ENCODE assay signal across 17 cellular contexts in the genomic region with DNA sequence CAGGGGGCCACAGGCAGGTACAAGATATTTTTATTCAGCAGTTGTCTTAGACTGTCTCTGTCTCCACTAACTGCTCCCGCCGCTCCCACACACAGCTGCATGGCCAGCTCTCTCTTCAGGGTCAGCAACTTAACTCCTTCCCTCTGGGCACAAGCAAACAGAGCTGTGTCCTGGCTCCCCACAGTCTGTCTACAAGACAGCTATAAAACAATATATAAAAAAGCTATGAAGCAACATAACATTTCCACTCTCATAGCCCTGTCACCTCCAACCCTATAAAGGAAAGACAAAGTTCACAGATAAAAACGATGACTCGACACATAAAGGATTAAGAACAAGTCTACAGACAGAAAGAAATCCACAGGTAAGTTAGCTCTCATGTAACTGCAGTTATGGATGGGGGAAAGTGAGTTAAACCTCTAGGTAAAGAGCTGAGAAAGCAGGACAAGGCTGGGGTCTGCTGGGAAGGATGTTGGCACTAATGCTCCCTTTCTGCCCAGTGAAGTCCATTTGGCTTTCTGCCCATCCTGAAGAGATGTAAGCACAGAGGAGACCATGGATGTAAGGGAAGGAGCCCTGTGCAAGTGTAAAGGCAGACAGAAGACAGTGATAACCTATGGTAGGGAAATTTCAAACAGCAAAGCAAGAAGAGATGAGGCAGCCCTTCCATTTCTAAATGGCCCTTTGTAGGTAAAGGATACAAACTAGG. TPM values are rescaled to one million over a fixed set of nuclear protein-coding genes. Genes with fewer than 3 reads are reported as not detected.
A peak's percentile ranks its signal among the peaks of the same experiment; 100 is the strongest.
DNase-seq lines count a peak whose midpoint lies in the region; ATAC-seq, FAIRE-seq and TF ChIP-seq lines count a peak whose summit lies in the region.
"Had no signal": no experiment of that assay in that cellular context is flagged by ENCODE, and none has a peak within 500 bp of the region (broad histone marks: within the 10 kb centered on the region; RNA-seq: fewer than 3 reads in every experiment).

No MANE protein-coding gene starts in this region.

- H3F3A ChIP-seq in PC-9 (ENCODE audit: insufficient read depth, low read depth): no peaks in the 10 kb centered on the region

- in situ Hi-C loops in HepG2 (cut with HindIII; ENCODE audit: extremely low pct_ligation_motif_present, low pct_unique_long_range_greater_than_20kb): no loop called here

- H3K9ac ChIP-seq in HepG2 (ENCODE audit: insufficient read depth, low read depth, low read length): no peak overlapping the region

- TF ChIP-seq POLR2A in HepG2 (IDR thresholded peaks at IDR 0.05; ENCODE audit: insufficient read depth in 1 of 2, low read depth in 2 of 2, low read length in 2 of 2): no peak

- POLR2A ChIA-PET in PC-9 (lab: Charles Lee; ENCODE audit: unreplicated experiment): no interaction called here
- POLR2A ChIA-PET in HepG2 (lab: Yijun Ruan, JAX): no interaction called here
- POLR2A ChIA-PET in GM10248 (lab: Yijun Ruan, JAX): no interaction called here

- H3K4me2 ChIP-seq in PC-9 (peak overlapping the region; percentile 10; the same call in 1 of the 2 replicates), HepG2 (ENCODE audit: low read depth, low read length) (no peak overlapping the region)

- peaks cover 18% of the 10 kb centered on the region for H3K4me1 ChIP-seq in PC-9 (replicated peaks; ENCODE audit: insufficient read depth)
- H3K4me1 ChIP-seq in HepG2 (ENCODE audit: insufficient read depth, low read length): peaks cover 79% of the 10 kb centered on the region

- H3K27me3 ChIP-seq in PC-9 (ENCODE audit: insufficient read depth, low read depth) (no peaks in the 10 kb centered on the region), HepG2 (ENCODE audit: control insufficient read depth in 1 of 2, insufficient read depth in 2 of 2, low read length in 2 of 2) (no peaks in the 10 kb centered on the region)
- H3K27me3 ChIP-seq: upper lobe of right lung had no signal

- H2AFZ ChIP-seq in PC-9: no peak overlapping the region
- no peak overlapping the region for H2AFZ ChIP-seq in HepG2 (ENCODE audit: low read length)

- CTCF ChIA-PET in PC-9 (lab: Charles Lee): no interaction called here
- CTCF ChIA-PET in HepG2 (lab: Yijun Ruan, JAX; ENCODE audit: low intra/inter-chr PET ratio, low total read pairs): no interaction called here
- CTCF ChIA-PET in GM10248 (lab: Yijun Ruan, JAX): interaction anchor here (1.5 kb wide), 1 partner anchor 9 kb away, joined by 8 read pairs; no protein-coding TSS in a partner anchor

- no peak for TF ChIP-seq RAD21 in HepG2 (CRISPR knock-in tag; IDR thresholded peaks at IDR 0.05)

- no TSS peak for BruUV-seq in PC-9 (replicated peaks; lab: Mats Ljungman, UMichigan)
- BruUV-seq in HepG2 (replicated peaks; lab: Mats Ljungman, UMichigan): no TSS peak

- no peak for TF ChIP-seq CTCF in PC-9 (conservative IDR thresholded peaks at IDR 0.05)
- TF ChIP-seq CTCF in HepG2 (CRISPR knock-in tag; IDR thresholded peaks at IDR 0.05): no peak
- TF ChIP-seq CTCF in GM10248 (IDR thresholded peaks at IDR 0.05; ENCODE audit: control extremely low read depth, extremely low read depth, low read depth, missing control alignments): no peak

- H3K79me2 ChIP-seq in PC-9 (ENCODE audit: low read depth) (peaks cover 11% of the 10 kb centered on the region; the same call in 1 of the 2 replicates), HepG2 (ENCODE audit: insufficient read depth, low read length) (peaks cover 96% of the 10 kb centered on the region)

- H4K20me1 ChIP-seq in PC-9 (ENCODE audit: insufficient read depth) (no peaks in the 10 kb centered on the region), HepG2 (ENCODE audit: insufficient read depth, low read length) (peaks cover 93% of the 10 kb centered on the region)

- WGBS in HepG2 (ENCODE audit: low lambda C conversion rate): 84% methylated on average over 4 of the region's 4 CpGs

- no peak for FAIRE-seq in HepG2 (lab: Jason Lieb, UNC)
- FAIRE-seq: islet of Langerhans had no signal

- H3K9me3 ChIP-seq in PC-9 (ENCODE audit: insufficient read depth, low read depth): no peaks in the 10 kb centered on the region
- H3K9me3 ChIP-seq in HepG2 (ENCODE audit: low read length): no peaks in the 10 kb centered on the region
- H3K9me3 ChIP-seq: heart right ventricle, upper lobe of right lung had no signal

- H3K27ac ChIP-seq in PC-9 (no peak overlapping the region), HepG2 (ENCODE audit: extremely low read length, insufficient read depth, low read length) (no peak overlapping the region)
- H3K27ac ChIP-seq: heart right ventricle, upper lobe of right lung had no signal

- H3K36me3 ChIP-seq in PC-9 (ENCODE audit: low read depth) (no peaks in the 10 kb centered on the region), HepG2 (replicated peaks in 1 of 2; ENCODE audit: control insufficient read depth in 1 of 2, insufficient read depth in 2 of 2, low read length in 2 of 2) (peaks cover 2 to 6% of the 10 kb centered on the region in 2 experiments; a peak in 1 of 5 replicates)
- H3K36me3 ChIP-seq: heart right ventricle, upper lobe of right lung had no signal

- DNase-seq in NCI-H748 (lab: John Stamatoyannopoulos, UW; ENCODE audit: unreplicated experiment) (peak; percentile 31), NCI-H748 treated with DMSO at 0.1 percent for 48 hours (lab: John Stamatoyannopoulos, UW) (no peak), PC-9 (peak in 1 of 2 experiments; percentile 43), HepG2 (ENCODE audit: low spot score) (no peak), NCI-H1694 (lab: John Stamatoyannopoulos, UW) (no peak), GM10248 (ENCODE audit: extremely low spot score) (no peak), COR-L47 (lab: John Stamatoyannopoulos, UW) (no peak), NCI-H2107 (lab: John Stamatoyannopoulos, UW) (no peak)
- DNase-seq: activated effector memory CD4-positive, alpha-beta T cell treated with anti-CD3 and anti-CD28 coated beads, Interleukin-2, amount 50 U/mL, for 16 hours; CD4-positive, CD25-positive, alpha-beta regulatory T cell; endodermal cell; heart right ventricle; NCI-H2227 treated with DMSO at 0.1 percent for 48 hours; stimulated activated naive CD4-positive, alpha-beta T cell treated with Interleukin-2 at 50 U/mL for 16 hours; T-helper 9 cell; upper lobe of right lung had no signal

- no peaks in the 10 kb centered on the region for H3K9me2 ChIP-seq in PC-9 (ENCODE audit: insufficient read depth)

- no peak for ATAC-seq in HepG2
- ATAC-seq: heart right ventricle, upper lobe of right lung had no signal

- TF ChIP-seq EP300 in HepG2 (IDR thresholded peaks at IDR 0.05; ENCODE audit: low read depth in 2 of 2, low read length in 2 of 2) (no peak), HepG2 (CRISPR knock-in tag; IDR thresholded peaks at IDR 0.05; ENCODE audit: borderline replicate concordance) (no peak)

- intact Hi-C loops in PC-9 (cut with micrococcal nuclease; ENCODE audit: unreplicated experiment): no loop called here
- intact Hi-C loops in HepG2 (cut with micrococcal nuclease; ENCODE audit: unreplicated experiment): loop anchor here (10.0 kb wide), 1 partner anchor 125 kb away; no protein-coding TSS in a partner anchor

- H3K4me3 ChIP-seq in PC-9: no peak overlapping the region
- H3K4me3 ChIP-seq in HepG2 (replicated peaks in 1 of 3; ENCODE audit: insufficient read depth in 1 of 3, low read depth in 2 of 3, low read length in 3 of 3): no peak overlapping the region
- H3K4me3 ChIP-seq: heart right ventricle, upper lobe of right lung had no signal

TF ChIP-seq in HepG2, 621 proteins besides CTCF, POLR2A, EP300 and RAD21:
- TF ChIP-seq MAFK (conservative IDR thresholded peaks at IDR 0.05 in 1 of 2, IDR thresholded peaks at IDR 0.05 in 1 of 2; ENCODE audit: low read length in 2 of 2) (peak; percentile 94 to 97), MAFF (IDR thresholded peaks at IDR 0.05; ENCODE audit: low read depth, low read length) (peak; percentile 95), U2AF1 (optimal IDR thresholded peaks at IDR 0.05; ENCODE audit: low read depth, low read length) (no peak)

RNA-seq across cellular contexts. Expression of a gene that starts 27.0 kb away (rescaled TPM):
- 16.4 and 16.6 TPM in 2 replicates for total RNA-seq in PC-9 (2021)
- total RNA-seq in HepG2 (2016; rRNA removed; fragmentation: Illumina TruSeq; extraction: Trizol): 14.2 and 23.4 TPM in 2 replicates
- total RNA-seq in HepG2 (2016; cell fraction: cytosol; rRNA removed; fragmentation: Illumina TruSeq; extraction: Trizol; ENCODE audit: low read depth): 38.2 and 53.3 TPM in 2 replicates
- total RNA-seq in HepG2 (2016; cell fraction: insoluble cytoplasmic fraction; rRNA removed; fragmentation: Illumina TruSeq; extraction: Trizol): 13.2 and 22.4 TPM in 2 replicates
- 12.4 and 13.4 TPM in 2 replicates for total RNA-seq in HepG2 (2016; cell fraction: membrane; rRNA removed; fragmentation: Illumina TruSeq; extraction: Trizol)
- total RNA-seq in HepG2 (2016; cell fraction: nucleus; rRNA removed; fragmentation: Illumina TruSeq; extraction: Trizol): 71.0 and 73.9 TPM in 2 replicates
- polyA plus RNA-seq in HepG2 (2011; rRNA removed): 17.1 and 22.1 TPM in 2 replicates
- polyA plus RNA-seq in HepG2 (2011; cell fraction: cytosol; rRNA removed): 5.9 and 10.7 TPM in 2 replicates
- polyA plus RNA-seq in HepG2 (2011; cell fraction: nucleus; rRNA removed): 46.0 and 51.6 TPM in 2 replicates
- polyA plus RNA-seq in HepG2 (2012): 17.5 and 19.8 TPM in 2 replicates
- 0.33 and 0.40 TPM in 2 replicates for polyA plus RNA-seq in HepG2 (2016; cell fraction: cytosol; fragmentation: Illumina TruSeq; extraction: Trizol; ENCODE audit: low read depth)
- polyA plus RNA-seq in HepG2 (2016; cell fraction: insoluble cytoplasmic fraction; fragmentation: Illumina TruSeq; extraction: Trizol; ENCODE audit: low read depth): 6.6 and 6.7 TPM in 2 replicates
- polyA plus RNA-seq in HepG2 (2016; cell fraction: membrane; fragmentation: Illumina TruSeq; extraction: Trizol; ENCODE audit: low read depth): 1.1 and 1.5 TPM in 2 replicates
- 16.3 and 19.9 TPM in 2 replicates for polyA plus RNA-seq in HepG2 (2016; cell fraction: nucleus; fragmentation: Illumina TruSeq; extraction: Trizol; ENCODE audit: insufficient read depth, low read depth)
- 0.12 and 96.5 TPM in 2 replicates for polyA minus RNA-seq in HepG2 (2011; rRNA and poly(A)+ RNA removed; ENCODE audit: low replicate concordance)
- polyA minus RNA-seq in HepG2 (2011; cell fraction: cytosol; rRNA and poly(A)+ RNA removed): 28.1 and 39.1 TPM in 2 replicates
- 471 and 523 TPM in 2 replicates for polyA minus RNA-seq in HepG2 (2011; cell fraction: nucleus; rRNA and poly(A)+ RNA removed)
- total RNA-seq: CD4-positive, CD25-positive, alpha-beta regulatory T cell had no signal
- polyA plus RNA-seq: CD4-positive, CD25-positive, alpha-beta regulatory T cell had no signal
